21 cellular contexts compared by ENCODE assay signal in the genomic region with DNA sequence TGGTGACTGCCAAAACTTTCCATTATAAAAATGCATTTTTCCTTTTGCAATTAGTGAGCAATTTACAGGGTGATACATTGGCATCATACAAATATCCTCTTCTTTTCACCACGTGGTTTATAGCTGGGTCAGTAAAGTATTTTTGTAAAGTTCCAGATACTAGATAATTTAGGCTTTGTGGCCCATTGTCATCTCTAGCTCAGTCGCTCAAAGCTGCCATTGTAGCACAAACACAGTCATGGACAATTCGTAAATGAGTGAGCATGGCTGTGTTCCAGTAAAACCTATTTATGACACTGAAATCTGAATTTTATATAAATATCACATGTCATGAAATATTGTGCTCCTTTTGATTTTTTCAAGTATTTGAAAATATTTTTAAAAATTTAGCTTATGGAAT.
"Had no signal": no experiment of that assay in that cellular context is flagged by ENCODE, and none has a peak within 500 bp of the region (broad histone marks: within the 10 kb centered on the region; RNA-seq: fewer than 3 reads in every experiment).

No MANE protein-coding gene starts in this region.

- DNase-seq: IMR-90, Karpas-422, KG1, MG63, NCI-H1092, NCI-H1436, NCI-H187, NCI-H2029, NCI-H2081 treated with DMSO at 0.1 percent for 48 hours, NCI-H2171, NCI-H226, NCI-H446, NCI-H510A, NCI-H524 treated with DMSO at 0.1 percent for 48 hours, NCI-H69, NCI-H774, SHP77, SK-N-SH, SW 1271 had no signal

- ATAC-seq: HepG2 had no signal

- H3K27ac ChIP-seq: RWPE1 had no signal
